Comparison of ENCODE assay signal across 10 cellular contexts in genomic region chr1:32813941-32814739, GRCh38. TPM values are rescaled to one million over a fixed set of nuclear protein-coding genes. Genes with fewer than 3 reads are reported as not detected.
A peak's percentile ranks its signal among the peaks of the same experiment; 100 is the strongest.
DNase-seq lines count a peak whose midpoint lies in the region; ATAC-seq lines count a peak whose summit lies in the region.
"Had no signal": no experiment of that assay in that cellular context is flagged by ENCODE, and none has a peak within 500 bp of the region (broad histone marks: within the 10 kb centered on the region; RNA-seq: fewer than 3 reads in every experiment).

No MANE protein-coding gene starts in this region.

- ATAC-seq in stimulated activated naive CD8-positive, alpha-beta T cell treated with anti-CD3 and anti-CD28 coated beads, Interleukin-15, Interleukin-2, amounts not matched to agents 100 U/mL and 50 U/mL, for 24 hours = no peak
- ATAC-seq in HG03521 (IDR thresholded peaks at IDR 0.05; ENCODE audit: unreplicated experiment) (no peak), GM19452 (IDR thresholded peaks at IDR 0.05; ENCODE audit: unreplicated experiment) (no peak)
- ATAC-seq: left ventricle myocardium superior had no signal

- peaks cover 5% of the 10 kb centered on the region for H3K9me3 Mint-ChIP-seq in stimulated activated naive CD8-positive, alpha-beta T cell treated with anti-CD3 and anti-CD28 coated beads, Interleukin-15, Interleukin-2, amounts not matched to agents 100 ng/mL and 50 ng/mL, for 24 hours
- H3K9me3 Mint-ChIP-seq in activated CD4-positive, alpha-beta memory T cell treated with anti-CD3 and anti-CD28 coated beads, Interleukin-2, amount 10 ng/mL, durations not matched to agents 7 days and 5 days = no peaks in the 10 kb centered on the region

- POLR2A ChIA-PET in activated CD4-positive, alpha-beta memory T cell treated with anti-CD3 and anti-CD28 coated beads, Interleukin-2, amount 10 ng/mL, durations not matched to agents 7 days and 5 days (lab: Charles Lee) = no interaction called here

- H3K4me1 Mint-ChIP-seq in stimulated activated naive CD8-positive, alpha-beta T cell treated with anti-CD3 and anti-CD28 coated beads, Interleukin-15, Interleukin-2, amounts not matched to agents 100 ng/mL and 50 ng/mL, for 24 hours (ENCODE audit: low read depth) = peaks cover 74% of the 10 kb centered on the region
- H3K4me1 Mint-ChIP-seq in activated CD4-positive, alpha-beta memory T cell treated with anti-CD3 and anti-CD28 coated beads, Interleukin-2, amount 10 ng/mL, durations not matched to agents 7 days and 5 days = peaks cover 63% of the 10 kb centered on the region

- no peak for DNase-seq in stimulated activated naive CD8-positive, alpha-beta T cell treated with anti-CD3 and anti-CD28 coated beads, Interleukin-15, Interleukin-2, amounts not matched to agents 100 U/mL and 50 U/mL, for 24 hours
- no peak for DNase-seq in activated CD4-positive, alpha-beta memory T cell treated with anti-CD3 and anti-CD28 coated beads, Interleukin-2, amount 10 ng/mL, durations not matched to agents 7 days and 5 days
- DNase-seq in fibroblast of the conjunctiva (ENCODE audit: low read depth) (peak; percentile 17), GOT3 (lab: John Stamatoyannopoulos, UW) (no peak), KBM-7 (no peak)
- DNase-seq: left ventricle myocardium superior, OCI-M1 had no signal

- CTCF ChIA-PET in activated CD4-positive, alpha-beta memory T cell treated with anti-CD3 and anti-CD28 coated beads, Interleukin-2, amount 10 ng/mL, durations not matched to agents 7 days and 5 days (lab: Charles Lee) = no interaction called here

- H3K36me3 Mint-ChIP-seq in stimulated activated naive CD8-positive, alpha-beta T cell treated with anti-CD3 and anti-CD28 coated beads, Interleukin-15, Interleukin-2, amounts not matched to agents 100 ng/mL and 50 ng/mL, for 24 hours (ENCODE audit: low read depth) = peaks cover 71% of the 10 kb centered on the region
- peaks cover 72% of the 10 kb centered on the region for H3K36me3 Mint-ChIP-seq in activated CD4-positive, alpha-beta memory T cell treated with anti-CD3 and anti-CD28 coated beads, Interleukin-2, amount 10 ng/mL, durations not matched to agents 7 days and 5 days (ENCODE audit: low read depth)

- in situ Hi-C loops in KBM-7 (cut with MboI; ENCODE audit: low pct_unique_long_range_greater_than_20kb, low sequenced_read_pairs) = no loop called here

- peak overlapping the region; percentile 97 for H3K4me3 Mint-ChIP-seq in stimulated activated naive CD8-positive, alpha-beta T cell treated with anti-CD3 and anti-CD28 coated beads, Interleukin-15, Interleukin-2, amounts not matched to agents 100 ng/mL and 50 ng/mL, for 24 hours
- peak overlapping the region; percentile 8 for H3K4me3 Mint-ChIP-seq in activated CD4-positive, alpha-beta memory T cell treated with anti-CD3 and anti-CD28 coated beads, Interleukin-2, amount 10 ng/mL, durations not matched to agents 7 days and 5 days

- no peaks in the 10 kb centered on the region for H3K27me3 Mint-ChIP-seq in stimulated activated naive CD8-positive, alpha-beta T cell treated with anti-CD3 and anti-CD28 coated beads, Interleukin-15, Interleukin-2, amounts not matched to agents 100 ng/mL and 50 ng/mL, for 24 hours
- H3K27me3 Mint-ChIP-seq in activated CD4-positive, alpha-beta memory T cell treated with anti-CD3 and anti-CD28 coated beads, Interleukin-2, amount 10 ng/mL, durations not matched to agents 7 days and 5 days = no peaks in the 10 kb centered on the region

- H3K27ac Mint-ChIP-seq in stimulated activated naive CD8-positive, alpha-beta T cell treated with anti-CD3 and anti-CD28 coated beads, Interleukin-15, Interleukin-2, amounts not matched to agents 100 ng/mL and 50 ng/mL, for 24 hours = peak overlapping the region; percentile 72
- peak overlapping the region; percentile 2 for H3K27ac Mint-ChIP-seq in activated CD4-positive, alpha-beta memory T cell treated with anti-CD3 and anti-CD28 coated beads, Interleukin-2, amount 10 ng/mL, durations not matched to agents 7 days and 5 days

RNA-seq across cellular contexts. Expression of gene YARS1, which starts 3.0 kb away (rescaled TPM):
- 100 to 1,000 TPM; 204 to 214 TPM for total RNA-seq in activated CD4-positive, alpha-beta memory T cell treated with anti-CD3 and anti-CD28 coated beads, Interleukin-2, amount 10 ng/mL, durations not matched to agents 7 days and 5 days

RNA-seq across cellular contexts. Expression of gene S100PBP, which starts 3.3 kb away (rescaled TPM):
- total RNA-seq in activated CD4-positive, alpha-beta memory T cell treated with anti-CD3 and anti-CD28 coated beads, Interleukin-2, amount 10 ng/mL, durations not matched to agents 7 days and 5 days = 10 to 100 TPM; 78.4 to 84.0 TPM

RNA-seq across cellular contexts. Expression of gene FNDC5, which starts 56.6 kb away (rescaled TPM):
- total RNA-seq in activated CD4-positive, alpha-beta memory T cell treated with anti-CD3 and anti-CD28 coated beads, Interleukin-2, amount 10 ng/mL, durations not matched to agents 7 days and 5 days = not detected
